ENCODE assay signal across 9 cellular contexts in the genomic region with DNA sequence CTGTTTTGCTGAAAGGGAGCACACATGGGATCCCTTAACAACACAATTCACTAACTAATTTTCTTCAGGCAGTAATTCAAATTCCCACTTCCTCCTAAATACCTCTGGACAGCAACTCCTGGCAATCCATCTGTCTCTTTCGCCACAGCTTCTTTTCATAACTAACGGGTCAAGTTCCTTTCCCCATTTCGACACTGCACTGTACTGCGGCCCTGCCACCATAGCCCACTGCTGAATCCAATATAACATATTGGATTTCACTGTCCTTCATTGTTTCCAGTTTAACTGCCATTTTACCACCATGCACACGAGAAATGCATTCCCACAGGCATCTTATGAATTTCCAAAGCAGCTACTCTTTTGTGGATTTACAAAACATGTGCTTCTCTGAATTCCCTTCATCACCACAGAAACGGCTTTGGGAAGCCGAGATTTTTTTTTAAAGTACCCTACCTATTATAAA. TPM values are rescaled to one million over a fixed set of nuclear protein-coding genes. Genes with fewer than 3 reads are reported as not detected.
DNase-seq lines count a peak whose midpoint lies in the region; ATAC-seq lines count a peak whose summit lies in the region.
"Had no signal": no experiment of that assay in that cellular context is flagged by ENCODE, and none has a peak within 500 bp of the region (broad histone marks: within the 10 kb centered on the region; RNA-seq: fewer than 3 reads in every experiment).

No MANE protein-coding gene starts in this region.

- H3K27ac Mint-ChIP-seq in immature natural killer cell = no peak overlapping the region
- H3K27ac Mint-ChIP-seq: activated B cell treated with CpG ODN at 0.5 μM for 24 hours had no signal

- no peak overlapping the region for H3K4me3 Mint-ChIP-seq in immature natural killer cell
- H3K4me3 Mint-ChIP-seq: activated B cell treated with CpG ODN at 0.5 μM for 24 hours had no signal

- H3K4me1 ChIP-seq in iPS-18a (ENCODE audit: control insufficient read depth, low read depth, low read length) = peaks cover 16% of the 10 kb centered on the region

- ATAC-seq in GM21825 (IDR thresholded peaks at IDR 0.05; ENCODE audit: unreplicated experiment) = no peak

- H3K27ac ChIP-seq in iPS-18a (ENCODE audit: low read length) (no peak overlapping the region), substantia nigra (ENCODE audit: low read depth, low read length, poor library complexity, severe bottlenecking) (peak overlapping the region; percentile 93)

- H3K36me3 ChIP-seq in iPS-18a (ENCODE audit: control insufficient read depth, low read depth, low read length) = no peaks in the 10 kb centered on the region

- H3K36me3 Mint-ChIP-seq in immature natural killer cell = no peaks in the 10 kb centered on the region

- H3K9ac ChIP-seq in iPS-18a (ENCODE audit: low read length) = peak overlapping the region; percentile 84

- DNase-seq in ELR (ENCODE audit: low read depth) (peak; percentile 66), NCI-H1092 treated with DMSO at 0.1 percent for 48 hours (lab: John Stamatoyannopoulos, UW) (peak; percentile 42), amniotic stem cell (lab: John Stamatoyannopoulos, UW) (peak; percentile 61), substantia nigra (lab: John Stamatoyannopoulos, UW) (peak in 14 of 49 donors; percentile 3 to 41 (median 13)), immature natural killer cell (no peak)
- no peak for DNase-seq in stimulated activated CD4-positive, alpha-beta T cell treated with anti-CD3 and anti-CD28 coated beads, Interleukin-12 subunit alpha, Interleukin-12 subunit beta, amount 100 ng/mL, for 4 hours
- DNase-seq: activated B cell treated with CpG ODN at 0.5 μM for 24 hours had no signal

- H3K9me3 Mint-ChIP-seq in immature natural killer cell = peaks cover 0 to 3% (median 0%) of the 10 kb centered on the region in 6 donors
- H3K9me3 Mint-ChIP-seq: activated B cell treated with CpG ODN at 0.5 μM for 24 hours had no signal

- peaks cover 16 to 22% of the 10 kb centered on the region in 2 donors for H3K4me1 Mint-ChIP-seq in immature natural killer cell

- peak overlapping the region; percentile 75 for H3K4me3 ChIP-seq in iPS-18a (ENCODE audit: low read length)

- H3K27me3 Mint-ChIP-seq in immature natural killer cell (ENCODE audit: low read depth in 3 of 3) = peaks cover 0 to 2% (median 0%) of the 10 kb centered on the region in 3 donors
- H3K27me3 Mint-ChIP-seq: activated B cell treated with CpG ODN at 0.5 μM for 24 hours had no signal

- H3K9me3 ChIP-seq in iPS-18a (ENCODE audit: control insufficient read depth, low read depth, low read length) = no peaks in the 10 kb centered on the region

- no peaks in the 10 kb centered on the region for H3K27me3 ChIP-seq in iPS-18a (ENCODE audit: control insufficient read depth, insufficient read depth, low read length)

RNA-seq across cellular contexts. Expression of a gene that starts 1.4 kb away (rescaled TPM):
- 10 to 100 TPM in 1 of 3 donors, 1 to 10 TPM in 2; 5.0 to 10.3 (median 8.3) TPM for polyA plus RNA-seq in immature natural killer cell

RNA-seq across cellular contexts. Expression of a gene that starts 34.8 kb away (rescaled TPM):
- polyA plus RNA-seq in immature natural killer cell = 1,000 to 10,000 TPM in 1 of 3 donors, 100 to 1,000 TPM in 2; 683 to 2,037 (median 891) TPM

Comparison
In these comparisons a context has a peak if more than half of its experiments do, and no peak if none do; other contexts are left out.
1. DNase-seq: peak in ELR (single experiment), NCI-H1092 treated with DMSO at 0.1 percent for 48 hours (single experiment) and amniotic stem cell (single experiment); none in immature natural killer cell (0 of 3) and stimulated activated CD4-positive, alpha-beta T cell treated with anti-CD3 and anti-CD28 coated beads, Interleukin-12 subunit alpha, Interleukin-12 subunit beta, amount 100 ng/mL, for 4 hours (single experiment).